In genomic region chr18:23586249-23587196, GRCh38 we compare ENCODE assay signal across 7 cellular contexts. TPM values are rescaled to one million over a fixed set of nuclear protein-coding genes. Genes with fewer than 3 reads are reported as not detected.
A peak's percentile ranks its signal among the peaks of the same experiment; 100 is the strongest.
DNase-seq lines count a peak whose midpoint lies in the region; ATAC-seq, FAIRE-seq and TF ChIP-seq lines count a peak whose summit lies in the region.

Gene NPC1 (minus strand): TSS chr18:23586506. CDS start chr18:23586343, 163 bp downstream.

- peaks cover 14% of the 10 kb centered on the region for H3K4me1 ChIP-seq in astrocyte (ENCODE audit: insufficient read depth, low read length)

- H2AFZ ChIP-seq in astrocyte (ENCODE audit: low read depth, low read length) = peak within 1 kb of the TSS; percentile 80

- H3K4me1 Mint-ChIP-seq in T-helper 2 cell treated with Interferon-gamma antibody and Interleukin-4, amounts not matched to agents 5 μg/mL and 100 μg/mL, for 36 hours (ENCODE audit: low read depth) = peaks cover 40% of the 10 kb centered on the region
- peaks cover 22% of the 10 kb centered on the region for H3K4me1 Mint-ChIP-seq in astrocyte (ENCODE audit: low read depth, unreplicated experiment)

- H3K27me3 Mint-ChIP-seq in T-helper 2 cell treated with Interferon-gamma antibody and Interleukin-4, amounts not matched to agents 5 μg/mL and 100 μg/mL, for 36 hours (ENCODE audit: low read depth) = peaks cover 5% of the 10 kb centered on the region
- peaks cover 3% of the 10 kb centered on the region for H3K27me3 Mint-ChIP-seq in astrocyte (ENCODE audit: low read depth, unreplicated experiment)

- peaks cover 32% of the 10 kb centered on the region for H4K20me1 ChIP-seq in astrocyte (ENCODE audit: insufficient read depth, low read length)

- H3K4me2 ChIP-seq in astrocyte (ENCODE audit: low read length) = peak within 1 kb of the TSS; percentile 97

- DNase-seq in NCI-H187 (lab: John Stamatoyannopoulos, UW) (peak; percentile 79 to 82), astrocyte (ENCODE audit: low read depth) (peak; percentile 88), hepatic stellate cell (ENCODE audit: low spot score) (peak; percentile 92), retina (peak; percentile 98)
- DNase-seq in T-helper 2 cell treated with Interferon-gamma antibody and Interleukin-4, amounts not matched to agents 5 μg/mL and 100 μg/mL, for 36 hours (ENCODE audit: low spot score) = peak; percentile 94

- H3K9me3 ChIP-seq in astrocyte (ENCODE audit: insufficient read depth, low read depth, low read length) = no peaks in the 10 kb centered on the region

- peak within 1 kb of the TSS; percentile 95 for H3K4me3 Mint-ChIP-seq in T-helper 2 cell treated with Interferon-gamma antibody and Interleukin-4, amounts not matched to agents 5 μg/mL and 100 μg/mL, for 36 hours
- peak within 1 kb of the TSS; percentile 97 for H3K4me3 Mint-ChIP-seq in astrocyte (ENCODE audit: unreplicated experiment)

- no peaks in the 10 kb centered on the region for H3K9me3 Mint-ChIP-seq in T-helper 2 cell treated with Interferon-gamma antibody and Interleukin-4, amounts not matched to agents 5 μg/mL and 100 μg/mL, for 36 hours
- no peaks in the 10 kb centered on the region for H3K9me3 Mint-ChIP-seq in astrocyte (ENCODE audit: unreplicated experiment)

- peaks cover 15% of the 10 kb centered on the region for H3K36me3 Mint-ChIP-seq in T-helper 2 cell treated with Interferon-gamma antibody and Interleukin-4, amounts not matched to agents 5 μg/mL and 100 μg/mL, for 36 hours (ENCODE audit: low read depth)
- no peaks in the 10 kb centered on the region for H3K36me3 Mint-ChIP-seq in astrocyte (ENCODE audit: low read depth, unreplicated experiment)

- H3K27ac Mint-ChIP-seq in T-helper 2 cell treated with Interferon-gamma antibody and Interleukin-4, amounts not matched to agents 5 μg/mL and 100 μg/mL, for 36 hours = peak within 1 kb of the TSS; percentile 95
- peak within 1 kb of the TSS; percentile 97 for H3K27ac Mint-ChIP-seq in astrocyte (ENCODE audit: unreplicated experiment)

- no peaks in the 10 kb centered on the region for H3K27me3 ChIP-seq in astrocyte (ENCODE audit: insufficient read depth, low read length)

- TF ChIP-seq CTCF in astrocyte (IDR thresholded peaks at IDR 0.05; ENCODE audit: insufficient read depth, low read depth, low read length) = peak; percentile 54

- no peaks in the 10 kb centered on the region for H3K36me3 ChIP-seq in astrocyte (ENCODE audit: insufficient read depth, low read length)

- peak; percentile 94 for ATAC-seq in GM18502 (IDR thresholded peaks at IDR 0.05; ENCODE audit: poor library complexity, unreplicated experiment)
- ATAC-seq in HG02943 (IDR thresholded peaks at IDR 0.05; ENCODE audit: low read depth, unreplicated experiment) = peak; percentile 88

- peaks cover 39% of the 10 kb centered on the region for H3K79me2 ChIP-seq in astrocyte (ENCODE audit: insufficient read depth, low read length)

- peak within 1 kb of the TSS; percentile 98 for H3K27ac ChIP-seq in astrocyte (ENCODE audit: low read depth, low read length)

- H3K9ac ChIP-seq in astrocyte (ENCODE audit: low read length) = peak within 1 kb of the TSS; percentile 98

- FAIRE-seq in astrocyte (lab: Jason Lieb, UNC) = no peak

- peak within 1 kb of the TSS; percentile 92 for H3K4me3 ChIP-seq in astrocyte (ENCODE audit: insufficient read depth, low read depth, low read length)

RNA-seq across cellular contexts. Expression of gene NPC1, which starts in this region (rescaled TPM):
- 36.7 and 42.4 TPM in 2 replicates for total RNA-seq in astrocyte

Comparison
In these comparisons a context has a peak if more than half of its experiments do, and no peak if none do; other contexts are left out.
1. Peak in every context shown above with its lines: DNase-seq, ATAC-seq, H3K4me3 ChIP-seq and H3K27ac ChIP-seq.